8 cellular contexts compared by ENCODE assay signal in genomic region chr14:103628221-103628683, GRCh38. TPM values are rescaled to one million over a fixed set of nuclear protein-coding genes. Genes with fewer than 3 reads are reported as not detected.
DNase-seq lines count a peak whose midpoint lies in the region; ATAC-seq, FAIRE-seq and TF ChIP-seq lines count a peak whose summit lies in the region.

No MANE protein-coding gene starts in this region.

- H3K9me2 ChIP-seq in PC-9 (ENCODE audit: insufficient read depth), result no peaks in the 10 kb centered on the region

- H3K9me3 ChIP-seq in PC-9 (ENCODE audit: insufficient read depth, low read depth), result no peaks in the 10 kb centered on the region

- ATAC-seq in GM19467 (IDR thresholded peaks at IDR 0.05; ENCODE audit: unreplicated experiment), result no peak

- H3K79me2 ChIP-seq in ACC112 (ENCODE audit: control insufficient read depth, insufficient read depth, low read length, unreplicated experiment), result peaks cover 46% of the 10 kb centered on the region
- H3K79me2 ChIP-seq in PC-9 (ENCODE audit: low read depth), result peaks cover 46% of the 10 kb centered on the region

- intact Hi-C loops in PC-9 (cut with micrococcal nuclease; ENCODE audit: unreplicated experiment), result loop anchor here (2.0 kb wide), 1 partner anchor 87 kb away; the partner anchor contains the start of genes XRCC3 and ZFYVE21

- H3K27me3 ChIP-seq in ACC112 (ENCODE audit: insufficient read depth, low read length) (no peaks in the 10 kb centered on the region), PC-9 (ENCODE audit: insufficient read depth, low read depth) (no peaks in the 10 kb centered on the region), bronchial epithelial cell (ENCODE audit: control insufficient read depth, insufficient read depth, low read length) (no peaks in the 10 kb centered on the region)

- DNase-seq in GM13977 (ENCODE audit: low spot score) (peak; percentile 65), PC-9 (peak; percentile 87 to 90), bronchial epithelial cell (ENCODE audit: low read depth) (peak; percentile 85), islet precursor cell (peak; percentile 91), AML-193 (lab: John Stamatoyannopoulos, UW) (no peak)

- POLR2A ChIA-PET in PC-9 (lab: Charles Lee; ENCODE audit: unreplicated experiment), result interaction anchor here (0.6 to 0.7 kb wide), 2 partner anchors 34 to 294 kb away, joined by 3 to 8 read pairs; partner anchors contain the start of gene EIF5

- no peak for FAIRE-seq in bronchial epithelial cell (lab: Jason Lieb, UNC)

- CTCF ChIA-PET in PC-9 (lab: Charles Lee), result interaction anchor here (0.6 kb wide), 2 partner anchors 27 to 67 kb away, joined by 3 to 12 read pairs; no protein-coding TSS in a partner anchor

- H3K4me2 ChIP-seq in PC-9, result peak overlapping the region; percentile 96

- in situ Hi-C loops in GM13977 (cut with MboI; ENCODE audit: low pct_unique_long_range_greater_than_20kb, low sequenced_read_pairs, unreplicated experiment), result no loop called here

- peaks cover 35% of the 10 kb centered on the region for H4K20me1 ChIP-seq in PC-9 (ENCODE audit: insufficient read depth)

- peak overlapping the region; percentile 98 for H2AFZ ChIP-seq in ACC112 (ENCODE audit: low read length, unreplicated experiment)
- H2AFZ ChIP-seq in PC-9, result peak overlapping the region; percentile 91

- TSS peak; percentile 75 for BruUV-seq in PC-9 (replicated peaks; lab: Mats Ljungman, UMichigan)

- no peak for TF ChIP-seq CTCF in GM13977 (IDR thresholded peaks at IDR 0.05; ENCODE audit: extremely low read depth, insufficient read depth, missing control alignments)
- TF ChIP-seq CTCF in PC-9 (conservative IDR thresholded peaks at IDR 0.05), result no peak
- TF ChIP-seq CTCF in bronchial epithelial cell (IDR thresholded peaks at IDR 0.05; ENCODE audit: insufficient read depth, low read length, severe bottlenecking), result no peak

- H3K36me3 ChIP-seq in ACC112 (ENCODE audit: insufficient read depth, low read length), result no peaks in the 10 kb centered on the region
- H3K36me3 ChIP-seq in PC-9 (ENCODE audit: low read depth), result no peaks in the 10 kb centered on the region
- H3K36me3 ChIP-seq in bronchial epithelial cell (ENCODE audit: control insufficient read depth, insufficient read depth, low read length), result peaks cover 2% of the 10 kb centered on the region

- H3K4me1 ChIP-seq in ACC112 (ENCODE audit: control insufficient read depth, insufficient read depth, low read length, unreplicated experiment), result peaks cover 18% of the 10 kb centered on the region
- H3K4me1 ChIP-seq in PC-9 (replicated peaks; ENCODE audit: insufficient read depth), result peaks cover 55% of the 10 kb centered on the region

- H3K27ac ChIP-seq in ACC112 (ENCODE audit: low read depth, low read length) (peak overlapping the region; percentile 91), PC-9 (peak overlapping the region; percentile 92), skin epidermis (peak overlapping the region; percentile 90 to 100 (median 98))

- H3F3A ChIP-seq in PC-9 (ENCODE audit: insufficient read depth, low read depth), result peaks cover 51% of the 10 kb centered on the region

- peak overlapping the region; percentile 87 for H3K4me3 ChIP-seq in ACC112 (ENCODE audit: low read depth, low read length)
- peak overlapping the region; percentile 81 for H3K4me3 ChIP-seq in PC-9
- H3K4me3 ChIP-seq in bronchial epithelial cell (ENCODE audit: low read depth, low read length), result peak overlapping the region; percentile 82
- peak overlapping the region; percentile 60 to 100 (median 93) for H3K4me3 ChIP-seq in skin epidermis

RNA-seq across cellular contexts. Expression of gene KLC1, which starts 0.8 kb away (rescaled TPM):
- total RNA-seq in PC-9 (2021) (254 and 331 TPM in 2 replicates), bronchial epithelial cell (249 and 283 TPM in 2 replicates)

Comparison
In these comparisons a context has a peak if more than half of its experiments do, and no peak if none do; other contexts are left out.
1. DNase-seq: peak in GM13977 (single experiment), PC-9 (2 of 2), bronchial epithelial cell (single experiment) and islet precursor cell (single experiment); none in AML-193 (0 of 2).
2. Peak in every context shown above with its lines, with median percentiles within 50 percentile points of each other: H3K27ac ChIP-seq and H3K4me3 ChIP-seq.